20 cellular contexts compared by ENCODE assay signal in the genomic region with DNA sequence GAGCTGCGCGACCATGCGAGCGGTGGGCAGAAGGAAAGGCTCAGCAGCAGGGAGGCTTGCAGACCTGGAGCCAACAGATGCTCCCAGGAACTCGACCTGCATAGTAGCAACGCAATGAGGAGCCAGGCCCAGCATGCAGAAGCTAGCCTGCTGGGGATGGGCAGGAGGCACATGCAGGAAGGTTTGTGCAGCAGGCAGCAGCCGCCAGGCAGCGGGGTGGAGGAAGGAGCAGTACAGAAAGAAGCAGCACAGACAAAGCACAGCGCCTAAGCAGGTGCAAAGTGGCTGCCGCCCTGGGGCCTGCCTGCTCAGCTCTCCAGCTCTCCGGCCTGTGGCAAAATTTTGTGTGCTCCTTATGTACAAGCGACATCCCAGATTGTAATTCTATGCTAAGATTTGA.
DNase-seq lines count a peak whose midpoint lies in the region; FAIRE-seq lines count a peak whose summit lies in the region.
"Had no signal": no experiment of that assay in that cellular context is flagged by ENCODE, and none has a peak within 500 bp of the region (broad histone marks: within the 10 kb centered on the region; RNA-seq: fewer than 3 reads in every experiment).

No MANE protein-coding gene starts in this region.

- no peak for FAIRE-seq in GM19239 (lab: Jason Lieb, UNC)
- FAIRE-seq: GM18507 had no signal

- H3K27ac ChIP-seq in HUES48 (ENCODE audit: low read depth, low read length): peak overlapping the region; percentile 55
- H3K27ac ChIP-seq: 22Rv1, tibial nerve had no signal

- H3K9me3 ChIP-seq in HUES48 (ENCODE audit: control insufficient read depth, insufficient read depth, low read length): peaks cover 24% of the 10 kb centered on the region

- H3K4me3 ChIP-seq in HUES48 (ENCODE audit: low read depth, low read length): no peak overlapping the region
- H3K4me3 ChIP-seq: tibial nerve had no signal

- DNase-seq in DMS153 (lab: John Stamatoyannopoulos, UW): peak; percentile 30
- no peak for DNase-seq in DMS153 treated with DMSO at 0.1 percent for 48 hours (lab: John Stamatoyannopoulos, UW; ENCODE audit: unreplicated experiment)
- peak; percentile 57 to 72 for DNase-seq in cerebellar nuclear complex (lab: John Stamatoyannopoulos, UW)
- DNase-seq in islet precursor cell: peak; percentile 64
- no peak for DNase-seq in HCEC 1CT
- DNase-seq in GM19239 (ENCODE audit: insufficient read length, low spot score): no peak
- no peak for DNase-seq in SW480 (ENCODE audit: low spot score)
- DNase-seq: activated CD4-positive, alpha-beta T cell treated with anti-CD3 and anti-CD28 coated beads, Interleukin-2, amount 50 U/mL, for 48 hours; activated CD4-positive, CD25-positive, alpha-beta regulatory T cell; activated CD8-positive, alpha-beta memory T cell treated with anti-CD3 and anti-CD28 coated beads, Interleukin-2, amount 50 U/mL, for 4 hours; activated naive CD4-positive, alpha-beta T cell treated with anti-CD3 and anti-CD28 coated beads, Interleukin-2, amount 50 U/mL, for 16 hours; CD4-positive, CD25-positive, alpha-beta regulatory T cell; NCI-H187; NCI-H526 treated with DMSO at 0.1 percent for 48 hours; occipital lobe; stimulated activated CD8-positive, alpha-beta memory T cell treated with anti-CD3 and anti-CD28 coated beads, Interleukin-4, amount 100 ng/mL, for 48 hours had no signal

- peaks cover 49% of the 10 kb centered on the region for H3K4me1 ChIP-seq in HUES48 (ENCODE audit: control insufficient read depth, insufficient read depth, low read length)
- H3K4me1 ChIP-seq: tibial nerve had no signal

- H3K36me3 ChIP-seq in HUES48 (ENCODE audit: control insufficient read depth, insufficient read depth, low read length): no peaks in the 10 kb centered on the region
- H3K36me3 ChIP-seq: tibial nerve had no signal

- H3K27me3 ChIP-seq in HUES48 (ENCODE audit: control insufficient read depth, insufficient read depth, low read length): no peaks in the 10 kb centered on the region; the same call in 1 of the 2 replicates
- H3K27me3 ChIP-seq: tibial nerve had no signal

- peak overlapping the region; percentile 1; the same call in 1 of the 2 replicates for H3K9ac ChIP-seq in HUES48 (ENCODE audit: low read depth, low read length)

Comparison
In these comparisons a context has a peak if more than half of its experiments do, and no peak if none do; other contexts are left out.
1. DNase-seq: peak in DMS153 (single experiment), cerebellar nuclear complex (2 of 2) and islet precursor cell (single experiment); none in DMS153 treated with DMSO at 0.1 percent for 48 hours (single experiment), HCEC 1CT (single experiment), GM19239 (single experiment) and SW480 (single experiment).